Comparison of ENCODE assay signal across 17 cellular contexts in genomic region chr9:135229701-135230385, GRCh38.
"Had no signal": no experiment of that assay in that cellular context is flagged by ENCODE, and none has a peak within 500 bp of the region (broad histone marks: within the 10 kb centered on the region; RNA-seq: fewer than 3 reads in every experiment).

No MANE protein-coding gene starts in this region.

- H3K4me2 ChIP-seq: smooth muscle cell had no signal

- H3K4me3 ChIP-seq: smooth muscle cell, suprapubic skin had no signal

- H3K27me3 ChIP-seq: foreskin keratinocyte had no signal

- H3K4me1 ChIP-seq: foreskin keratinocyte, suprapubic skin had no signal

- H3K27ac Mint-ChIP-seq: activated naive CD8-positive, alpha-beta T cell treated with anti-CD3 and anti-CD28 coated beads, Interleukin-2, amount 10 ng/mL, durations not matched to agents 7 days and 5 days; activated T-helper 1 cell treated with anti-CD3 and anti-CD28 coated beads, Interleukin-12 subunit alpha, Interleukin-12 subunit beta, Interleukin-2, Interleukin-4 antibody, amounts not matched to agents 30 ng/mL and 10 ng/mL and 1 ng/mL, durations not matched to agents 14 hours and 24 hours and 36 hours; dendritic cell treated with granulocyte-macrophage colony-stimulating factor and Interleukin-4, amounts not matched to agents 40 ng/mL and 50 ng/mL, for 4 days; immature natural killer cell; naive B cell; stimulated activated naive CD8-positive, alpha-beta T cell treated with anti-CD3 and anti-CD28 coated beads, Interleukin-15, Interleukin-2, amounts not matched to agents 100 ng/mL and 50 ng/mL, for 24 hours; T-helper 1 cell treated with Interleukin-12 subunit alpha and Interleukin-12 subunit beta and Interleukin-4 antibody, amounts not matched to agents 30 μg/mL and 1 μg/mL, for 36 hours; type B pancreatic cell had no signal

- H3K27ac ChIP-seq: foreskin keratinocyte, suprapubic skin had no signal

- H3K9me3 Mint-ChIP-seq: dendritic cell treated with granulocyte-macrophage colony-stimulating factor and Interleukin-4, amounts not matched to agents 40 ng/mL and 50 ng/mL, for 4 days; T-helper 1 cell treated with Interleukin-12 subunit alpha and Interleukin-12 subunit beta and Interleukin-4 antibody, amounts not matched to agents 30 μg/mL and 1 μg/mL, for 36 hours; type B pancreatic cell had no signal

- DNase-seq: activated CD4-positive, alpha-beta T cell treated with anti-CD3 and anti-CD28 coated beads, Interleukin-2, amount 50 U/mL, for 1 hour; activated naive CD8-positive, alpha-beta T cell treated with anti-CD3 and anti-CD28 coated beads, Interleukin-2, amount 10 ng/mL, durations not matched to agents 7 days and 5 days; anterior cingulate cortex; cerebellar nuclear complex; effector memory CD4-positive, alpha-beta T cell; foreskin keratinocyte; immature natural killer cell; mammary epithelial cell; naive B cell had no signal

- H3K36me3 ChIP-seq: suprapubic skin had no signal

- ATAC-seq: foreskin keratinocyte, right cardiac atrium had no signal

- H3K4me1 Mint-ChIP-seq: activated naive CD8-positive, alpha-beta T cell treated with anti-CD3 and anti-CD28 coated beads, Interleukin-2, amount 10 ng/mL, durations not matched to agents 7 days and 5 days; immature natural killer cell; naive B cell had no signal

- H3K4me3 Mint-ChIP-seq: activated naive CD8-positive, alpha-beta T cell treated with anti-CD3 and anti-CD28 coated beads, Interleukin-2, amount 10 ng/mL, durations not matched to agents 7 days and 5 days; activated T-helper 1 cell treated with anti-CD3 and anti-CD28 coated beads, Interleukin-12 subunit alpha, Interleukin-12 subunit beta, Interleukin-2, Interleukin-4 antibody, amounts not matched to agents 30 ng/mL and 10 ng/mL and 1 ng/mL, durations not matched to agents 14 hours and 24 hours and 36 hours; dendritic cell treated with granulocyte-macrophage colony-stimulating factor and Interleukin-4, amounts not matched to agents 40 ng/mL and 50 ng/mL, for 4 days; immature natural killer cell; naive B cell; stimulated activated naive CD8-positive, alpha-beta T cell treated with anti-CD3 and anti-CD28 coated beads, Interleukin-15, Interleukin-2, amounts not matched to agents 100 ng/mL and 50 ng/mL, for 24 hours; T-helper 1 cell treated with Interleukin-12 subunit alpha and Interleukin-12 subunit beta and Interleukin-4 antibody, amounts not matched to agents 30 μg/mL and 1 μg/mL, for 36 hours; type B pancreatic cell had no signal

- H3K36me3 Mint-ChIP-seq: activated naive CD8-positive, alpha-beta T cell treated with anti-CD3 and anti-CD28 coated beads, Interleukin-2, amount 10 ng/mL, durations not matched to agents 7 days and 5 days; immature natural killer cell; naive B cell; type B pancreatic cell had no signal
